Comparison of ENCODE assay signal across 9 cellular contexts in the genomic region with DNA sequence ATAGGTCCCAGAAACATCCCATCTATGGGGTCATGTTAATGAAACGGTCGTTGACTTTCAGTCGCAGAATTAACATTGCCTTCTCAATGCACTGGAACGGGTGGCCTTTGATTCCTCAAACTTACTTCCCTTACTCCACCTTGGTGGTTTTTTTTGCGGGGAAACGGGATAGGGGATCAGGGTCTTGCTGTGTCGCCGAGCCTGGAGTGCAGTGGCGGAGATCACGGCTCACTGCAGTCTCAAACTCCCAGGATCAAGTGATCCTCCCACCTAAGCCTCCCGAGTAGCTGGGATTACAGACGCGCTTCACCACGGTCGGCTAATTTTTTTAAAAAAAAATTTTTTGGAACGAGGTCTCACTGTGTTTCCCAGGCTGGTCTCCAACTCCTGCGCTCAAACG. TPM values are rescaled to one million over a fixed set of nuclear protein-coding genes. Genes with fewer than 3 reads are reported as not detected.
DNase-seq lines count a peak whose midpoint lies in the region; ATAC-seq and TF ChIP-seq lines count a peak whose summit lies in the region.
"Had no signal": no experiment of that assay in that cellular context is flagged by ENCODE, and none has a peak within 500 bp of the region (broad histone marks: within the 10 kb centered on the region; RNA-seq: fewer than 3 reads in every experiment).

No MANE protein-coding gene starts in this region.

- H3K36me3 ChIP-seq in CD8-positive, alpha-beta T cell (ENCODE audit: insufficient read depth, low read length), result peaks cover 9% of the 10 kb centered on the region
- peaks cover 34% of the 10 kb centered on the region for H3K36me3 ChIP-seq in MG63
- peaks cover 16% of the 10 kb centered on the region for H3K36me3 ChIP-seq in effector memory CD4-positive, alpha-beta T cell (ENCODE audit: control insufficient read depth, insufficient read depth, low read length)

- H3K27ac Mint-ChIP-seq in CD8-positive, alpha-beta T cell, result peak overlapping the region; percentile 96
- H3K27ac Mint-ChIP-seq in neural crest cell (ENCODE audit: unreplicated experiment), result peak overlapping the region; percentile 87

- intact Hi-C loops in CD8-positive, alpha-beta T cell (cut with DNase I, micrococcal nuclease), result loop anchor here (5.0 kb wide), 9 partner anchors 65 to 1470 kb away; a partner anchor contains a TSS

- H3K27ac ChIP-seq in CD8-positive, alpha-beta T cell (ENCODE audit: low read depth, low read length), result peak overlapping the region; percentile 82
- peak overlapping the region; percentile 82 for H3K27ac ChIP-seq in effector memory CD4-positive, alpha-beta T cell (ENCODE audit: insufficient read depth, low read length, poor library complexity, severe bottlenecking)

- POLR2A ChIA-PET in CD8-positive, alpha-beta T cell (lab: Charles Lee), result interaction anchor here (0.7 to 2.8 kb wide), 4 partner anchors 13 to 198 kb away, joined by 3 to 35 read pairs (median 13); a partner anchor contains a TSS

- peaks cover 68% of the 10 kb centered on the region for H3K4me1 Mint-ChIP-seq in CD8-positive, alpha-beta T cell (ENCODE audit: low read depth)
- H3K4me1 Mint-ChIP-seq in neural crest cell, result peaks cover 15% of the 10 kb centered on the region

- CTCF ChIA-PET in CD8-positive, alpha-beta T cell (lab: Charles Lee), result interaction anchor here (0.8 to 2.4 kb wide), 11 partner anchors 12 to 399 kb away, joined by 3 to 20 read pairs (median 3); no protein-coding TSS in a partner anchor

- no peaks in the 10 kb centered on the region for H3K9me3 ChIP-seq in CD8-positive, alpha-beta T cell (ENCODE audit: low read length)
- no peaks in the 10 kb centered on the region for H3K9me3 ChIP-seq in MG63
- no peaks in the 10 kb centered on the region for H3K9me3 ChIP-seq in effector memory CD4-positive, alpha-beta T cell (ENCODE audit: control insufficient read depth, low read length)

- H3K9me3 Mint-ChIP-seq in CD8-positive, alpha-beta T cell, result no peaks in the 10 kb centered on the region
- H3K9me3 Mint-ChIP-seq in neural crest cell, result peaks cover 8% of the 10 kb centered on the region

- ATAC-seq in CD8-positive, alpha-beta T cell, result no peak
- ATAC-seq in GM21723 (IDR thresholded peaks at IDR 0.05; ENCODE audit: unreplicated experiment), result no peak

- no peaks in the 10 kb centered on the region for H3K27me3 Mint-ChIP-seq in CD8-positive, alpha-beta T cell (ENCODE audit: low read depth)
- peaks cover 7% of the 10 kb centered on the region for H3K27me3 Mint-ChIP-seq in neural crest cell (ENCODE audit: low read depth)

- DNase-seq in CD8-positive, alpha-beta T cell, result no peak
- DNase-seq in MG63, result no peak
- no peak for DNase-seq in effector memory CD4-positive, alpha-beta T cell
- DNase-seq in neural crest cell (ENCODE audit: low read depth, low spot score), result no peak
- no peak for DNase-seq in NCI-H2081 (lab: John Stamatoyannopoulos, UW)
- DNase-seq in NCI-H2081 treated with DMSO at 0.1 percent for 48 hours (lab: John Stamatoyannopoulos, UW), result no peak
- DNase-seq in amygdala (lab: John Stamatoyannopoulos, UW), result no peak

- peak overlapping the region; percentile 90 for H3K4me3 Mint-ChIP-seq in CD8-positive, alpha-beta T cell
- peak overlapping the region; percentile 92 for H3K4me3 Mint-ChIP-seq in neural crest cell

- H3K27me3 ChIP-seq in CD8-positive, alpha-beta T cell (ENCODE audit: insufficient read depth, low read length), result no peaks in the 10 kb centered on the region
- H3K27me3 ChIP-seq in MG63, result no peaks in the 10 kb centered on the region
- no peaks in the 10 kb centered on the region for H3K27me3 ChIP-seq in effector memory CD4-positive, alpha-beta T cell (replicated peaks; ENCODE audit: control insufficient read depth, insufficient read depth, low read length, poor library complexity, severe bottlenecking)

- peak overlapping the region; percentile 85 for H3K4me3 ChIP-seq in CD8-positive, alpha-beta T cell (ENCODE audit: low read depth, low read length)
- H3K4me3 ChIP-seq in MG63, result peak overlapping the region; percentile 99
- peak overlapping the region; percentile 84 for H3K4me3 ChIP-seq in effector memory CD4-positive, alpha-beta T cell (ENCODE audit: insufficient read depth, low read depth, low read length, poor library complexity, severe bottlenecking)

- no peak for TF ChIP-seq CTCF in CD8-positive, alpha-beta T cell (IDR thresholded peaks at IDR 0.05)
- no peak for TF ChIP-seq CTCF in neural crest cell (conservative IDR thresholded peaks at IDR 0.05)

- peaks cover 38% of the 10 kb centered on the region for H3K36me3 Mint-ChIP-seq in CD8-positive, alpha-beta T cell
- H3K36me3 Mint-ChIP-seq in neural crest cell (ENCODE audit: low read depth), result no peaks in the 10 kb centered on the region

- H3K4me1 ChIP-seq in CD8-positive, alpha-beta T cell (ENCODE audit: insufficient read depth, low read length), result peaks cover 56% of the 10 kb centered on the region
- H3K4me1 ChIP-seq in effector memory CD4-positive, alpha-beta T cell (ENCODE audit: control insufficient read depth, insufficient read depth, low read length, poor library complexity, severe bottlenecking), result peaks cover 31% of the 10 kb centered on the region

RNA-seq across cellular contexts. Expression of a gene that starts 0.8 kb away (rescaled TPM):
- total RNA-seq in CD8-positive, alpha-beta T cell, result 100 to 1,000 TPM; 156 to 164 TPM
- 24.4 and 33.2 TPM in 2 replicates for total RNA-seq in MG63 (2014; rRNA removed; shearing (Covaris generic); ENCODE audit: low replicate concordance)
- 26.9 and 28.2 TPM in 2 replicates for total RNA-seq in neural crest cell

RNA-seq across cellular contexts. Expression of a gene that starts 55.4 kb away (rescaled TPM):
- total RNA-seq in CD8-positive, alpha-beta T cell, result under 1 TPM; 0.05 to 0.19 TPM
- not detected in 2 replicates for total RNA-seq in MG63 (2014; rRNA removed; shearing (Covaris generic); ENCODE audit: low replicate concordance)
- total RNA-seq in neural crest cell, result not detected in 2 replicates
- total RNA-seq: M059J had no signal
